ENCODE assay signal across 8 cellular contexts in genomic region chr14:94026173-94026885, GRCh38. TPM values are rescaled to one million over a fixed set of nuclear protein-coding genes. Genes with fewer than 3 reads are reported as not detected.
DNase-seq lines count a peak whose midpoint lies in the region; ATAC-seq and TF ChIP-seq lines count a peak whose summit lies in the region.

Gene OTUB2, plus strand, starts transcription at chr14:94026340. Its CDS starts 198 bp downstream, at chr14:94026538.

- H3K9ac ChIP-seq in OCI-LY1 (ENCODE audit: low read length), result peak within 1 kb of the TSS; percentile 62

- H3K79me2 ChIP-seq in OCI-LY1 (ENCODE audit: insufficient read depth, low read length), result no peaks in the 10 kb centered on the region

- no peak for TF ChIP-seq CTCF in OCI-LY1 (IDR thresholded peaks at IDR 0.05; ENCODE audit: low read length)

- peak within 1 kb of the TSS; percentile 61; the same call in 1 of the 2 replicates for H2AFZ ChIP-seq in OCI-LY1 (ENCODE audit: low read length)

- H3K27ac ChIP-seq in OCI-LY1 (ENCODE audit: low read depth, low read length, poor library complexity, severe bottlenecking) (no peak within 1 kb of the TSS), epithelial cell of prostate (peak within 1 kb of the TSS; percentile 60)

- DNase-seq in Caki2 (ENCODE audit: low read depth) (peak; percentile 97), HuH-7 (ENCODE audit: low spot score) (peak; percentile 99), activated T-cell treated with anti-CD3 and anti-CD28 coated beads for 24 hours (ENCODE audit: low read depth) (peak; percentile 95), epithelial cell of prostate (ENCODE audit: low read depth, low spot score) (peak; percentile 87)
- DNase-seq in stimulated activated CD8-positive, alpha-beta memory T cell treated with anti-CD3 and anti-CD28 coated beads, Interleukin-2, amount 100 ng/mL, for 1 hour (ENCODE audit: low read depth in 2 of 2), result peak; percentile 89 to 93

- no peaks in the 10 kb centered on the region for H3K9me2 ChIP-seq in OCI-LY1 (ENCODE audit: low read depth, low read length)

- H3K4me3 ChIP-seq in OCI-LY1 (ENCODE audit: low read depth, low read length, poor library complexity, severe bottlenecking) (peak within 1 kb of the TSS; percentile 66), mononuclear cell (ENCODE audit: low read length) (peak within 1 kb of the TSS; percentile 38)

- no peaks in the 10 kb centered on the region for H3K36me3 ChIP-seq in OCI-LY1 (ENCODE audit: insufficient read depth, low read length)

- in situ Hi-C loops in Caki2 (cut with HindIII; ENCODE audit: low pct_unique_long_range_greater_than_20kb, low sequenced_read_pairs), result no loop called here

- ATAC-seq in GM21528 (IDR thresholded peaks at IDR 0.05; ENCODE audit: low FRiP score, unreplicated experiment), result peak; percentile 99

- H3F3A ChIP-seq in OCI-LY1 (ENCODE audit: insufficient read depth, low read length), result no peaks in the 10 kb centered on the region

- H3K27me3 ChIP-seq in OCI-LY1 (ENCODE audit: insufficient read depth, low read length) (no peaks in the 10 kb centered on the region), mononuclear cell (ENCODE audit: insufficient read depth, low read length) (no peaks in the 10 kb centered on the region)

- H4K20me1 ChIP-seq in OCI-LY1 (ENCODE audit: insufficient read depth, low read length), result no peaks in the 10 kb centered on the region

- H3K4me2 ChIP-seq in OCI-LY1 (ENCODE audit: low read length), result peak within 1 kb of the TSS; percentile 66

- H3K4me1 ChIP-seq in OCI-LY1 (ENCODE audit: insufficient read depth, low read length, severe bottlenecking) (peaks cover 11% of the 10 kb centered on the region), mononuclear cell (ENCODE audit: insufficient read depth, low read length) (peaks cover 27% of the 10 kb centered on the region)

- H3K9me3 ChIP-seq in OCI-LY1 (ENCODE audit: low read length), result no peaks in the 10 kb centered on the region
- H3K9me3 ChIP-seq in mononuclear cell (ENCODE audit: low read depth, low read length), result no peaks in the 10 kb centered on the region

RNA-seq across cellular contexts. Expression of gene OTUB2, which starts in this region (rescaled TPM):
- total RNA-seq in Caki2 (2014; rRNA removed; shearing (Covaris generic); ENCODE audit: low replicate concordance), result 2.9 and 3.2 TPM in 2 replicates
- total RNA-seq in mononuclear cell, result 0.10 TPM
